Comparison of ENCODE assay signal across 9 cellular contexts in the genomic region with DNA sequence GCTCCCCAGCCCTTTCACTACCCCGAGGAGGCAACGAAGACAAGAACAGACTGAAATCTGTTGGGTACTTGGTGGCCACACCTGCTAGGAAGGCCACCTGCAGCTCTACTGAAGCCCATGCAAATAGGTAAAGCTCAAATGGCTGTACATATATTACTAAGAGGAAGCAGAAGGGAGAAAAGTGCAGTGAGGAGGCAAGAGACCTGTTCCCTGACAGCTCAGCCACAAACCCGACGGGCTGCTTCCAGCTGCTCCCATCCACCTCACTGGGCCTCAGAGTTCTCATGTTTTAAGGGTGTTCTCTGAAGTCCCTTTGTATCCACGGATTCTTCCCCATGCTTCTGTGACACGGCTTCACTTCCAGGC. TPM values are rescaled to one million over a fixed set of nuclear protein-coding genes. Genes with fewer than 3 reads are reported as not detected.
DNase-seq lines count a peak whose midpoint lies in the region; ATAC-seq and TF ChIP-seq lines count a peak whose summit lies in the region.
"Had no signal": no experiment of that assay in that cellular context is flagged by ENCODE, and none has a peak within 500 bp of the region (broad histone marks: within the 10 kb centered on the region; RNA-seq: fewer than 3 reads in every experiment).

No MANE protein-coding gene starts in this region.

- no TSS peak for BruUV-seq in Panc1 (replicated peaks; lab: Mats Ljungman, UMichigan)

- H3K4me3 ChIP-seq in Panc1 (ENCODE audit: low read depth in 2 of 2, low read length in 2 of 2) (peak overlapping the region; percentile 12 to 43; a peak in 3 of 4 replicates), right lobe of liver (peak overlapping the region in 1 of 3 donors; percentile 5)
- H3K4me3 ChIP-seq: SJSA1 had no signal

- POLR2A ChIA-PET in Panc1 (lab: Charles Lee), result no interaction called here

- 49% methylated on average over 5 of the region's 6 CpGs for WGBS in right lobe of liver (ENCODE audit: insufficient coverage, low coverage, low lambda C conversion rate, missing lambda C conversion rate)

- no peak for TF ChIP-seq POLR2A in right lobe of liver (IDR thresholded peaks at IDR 0.05)

- CTCF ChIA-PET in Panc1 (lab: Charles Lee), result interaction anchor here (0.5 kb wide), 1 partner anchor 99 kb away, joined by 11 read pairs; no protein-coding TSS in a partner anchor

- H3K27me3 ChIP-seq in Panc1 (ENCODE audit: control insufficient read depth, insufficient read depth, low read length) (no peaks in the 10 kb centered on the region), right lobe of liver (no peaks in the 10 kb centered on the region)
- H3K27me3 ChIP-seq: SJSA1 had no signal

- H3K4me1 ChIP-seq in Panc1 (ENCODE audit: control insufficient read depth, insufficient read depth, low read length), result peaks cover 75% of the 10 kb centered on the region
- peaks cover 0 to 48% (median 17%) of the 10 kb centered on the region in 4 donors for H3K4me1 ChIP-seq in right lobe of liver

- H3K27ac ChIP-seq in Panc1 (ENCODE audit: low read length) (peak overlapping the region; percentile 91), right lobe of liver (peak overlapping the region in 2 of 3 donors; percentile 55 to 71)

- H3K36me3 ChIP-seq in Panc1 (ENCODE audit: control insufficient read depth, insufficient read depth, low read length), result no peaks in the 10 kb centered on the region; the same call in 1 of the 2 replicates
- no peaks in the 10 kb centered on the region for H3K36me3 ChIP-seq in right lobe of liver

- ATAC-seq in GM18909 (IDR thresholded peaks at IDR 0.05; ENCODE audit: poor library complexity, unreplicated experiment), result peak; percentile 92
- peak; percentile 82 for ATAC-seq in HG02943 (IDR thresholded peaks at IDR 0.05; ENCODE audit: low read depth, unreplicated experiment)
- ATAC-seq in Panc1, result peak; percentile 41
- peak in 1 of 4 donors; percentile 2 for ATAC-seq in right lobe of liver

- H3K9me3 ChIP-seq in Panc1 (ENCODE audit: control insufficient read depth, insufficient read depth, low read depth, low read length) (no peaks in the 10 kb centered on the region), right lobe of liver (no peaks in the 10 kb centered on the region)
- H3K9me3 ChIP-seq: SJSA1 had no signal

- DNase-seq in Panc1 (ENCODE audit: low read depth, low spot score) (no peak), right lobe of liver (no peak), MV-4-11 (lab: John Stamatoyannopoulos, UW) (no peak), putamen (ENCODE audit: low spot score) (no peak), KBM-7 (no peak), Ammon's horn (ENCODE audit: low spot score) (no peak)

- TF ChIP-seq CTCF in Panc1 (IDR thresholded peaks at IDR 0.05) (no peak), right lobe of liver (IDR thresholded peaks at IDR 0.05) (no peak)

- intact Hi-C loops in Panc1 (cut with micrococcal nuclease; ENCODE audit: unreplicated experiment), result no loop called here
- intact Hi-C loops in right lobe of liver (cut with DNase I), result no loop called here

- in situ Hi-C loops in Panc1 (cut with HindIII; ENCODE audit: low pct_unique_long_range_greater_than_20kb, low sequenced_read_pairs), result no loop called here
- in situ Hi-C loops in KBM-7 (cut with MboI; ENCODE audit: low pct_unique_long_range_greater_than_20kb, low sequenced_read_pairs), result no loop called here

RNA-seq across cellular contexts. Expression of a gene that starts 24.6 kb away (rescaled TPM):
- total RNA-seq in Panc1 (2021; ENCODE audit: unreplicated experiment), result 56.7 TPM
- polyA plus RNA-seq in Panc1 (2012; ENCODE audit: insufficient read length), result 32.2 TPM
- 10 to 100 TPM; 16.1 to 24.8 (median 17.8) TPM for total RNA-seq in right lobe of liver
